In genomic region chr14:92493492-92493891, GRCh38 we compare ENCODE assay signal across 18 cellular contexts.
"Had no signal": no experiment of that assay in that cellular context is flagged by ENCODE, and none has a peak within 500 bp of the region (broad histone marks: within the 10 kb centered on the region; RNA-seq: fewer than 3 reads in every experiment).

No MANE protein-coding gene starts in this region.

- ATAC-seq: gastrocnemius medialis; heart right ventricle; natural killer cell; pancreas; right cardiac atrium; stimulated activated naive CD8-positive, alpha-beta T cell treated with anti-CD3 and anti-CD28 coated beads, Interleukin-15, Interleukin-2, amounts not matched to agents 100 U/mL and 50 U/mL, for 24 hours; upper lobe of right lung had no signal

- H3K36me3 Mint-ChIP-seq: natural killer cell had no signal

- DNase-seq: cerebellar nuclear complex; effector CD8-positive, alpha-beta T cell; gastrocnemius medialis; hypothalamus; kidney glomerular epithelial cell; natural killer cell; nucleus accumbens; small intestine; stimulated activated CD4-positive, alpha-beta T cell treated with anti-CD3 and anti-CD28 coated beads, Interleukin-2, amount 100 ng/mL, for 48 hours; stimulated activated naive CD8-positive, alpha-beta T cell treated with anti-CD3 and anti-CD28 coated beads, Interleukin-15, Interleukin-2, amounts not matched to agents 100 U/mL and 50 U/mL, for 24 hours; tibial artery; upper lobe of right lung had no signal

- H3K27ac ChIP-seq: gastrocnemius medialis, pancreas, suprapubic skin, tibial artery, upper lobe of right lung had no signal

- H3K36me3 ChIP-seq: gastrocnemius medialis, heart right ventricle, pancreas, suprapubic skin, tibial artery, upper lobe of right lung had no signal

- H3K27me3 ChIP-seq: gastrocnemius medialis, heart right ventricle, pancreas, suprapubic skin, tibial artery, upper lobe of right lung had no signal

- H3K4me1 ChIP-seq: gastrocnemius medialis, pancreas, tibial artery had no signal

- H3K27ac Mint-ChIP-seq: natural killer cell, progenitor cell of endocrine pancreas had no signal

- H3K4me3 Mint-ChIP-seq: natural killer cell, neural crest cell had no signal

- H3K4me3 ChIP-seq: gastrocnemius medialis, heart right ventricle, pancreas, suprapubic skin, tibial artery, upper lobe of right lung had no signal

- H3K9me3 Mint-ChIP-seq: natural killer cell, neural crest cell had no signal

- H3K9me3 ChIP-seq: gastrocnemius medialis, heart right ventricle, pancreas, suprapubic skin, tibial artery, upper lobe of right lung had no signal
